In genomic region chr3:27720029-27720518, GRCh38 we compare ENCODE assay signal across 1 cellular context.
A peak's percentile ranks its signal among the peaks of the same experiment; 100 is the strongest.
TF ChIP-seq lines count a peak whose summit lies in the region.

No MANE protein-coding gene starts in this region.

TF ChIP-seq in H1, 55 proteins besides CTCF, POLR2A, EP300 and RAD21:
- TF ChIP-seq CHD2 (IDR thresholded peaks at IDR 0.05; ENCODE audit: low read length) (no peak), CEBPB (IDR thresholded peaks at IDR 0.05; ENCODE audit: low read depth, low read length) (no peak), ZNF274 (IDR thresholded peaks at IDR 0.05; ENCODE audit: borderline replicate concordance, extremely low read depth, low read length) (no peak), SIX5 (IDR thresholded peaks at IDR 0.05; ENCODE audit: low read depth, low read length) (no peak), RNF2 (IDR thresholded peaks at IDR 0.05; ENCODE audit: borderline replicate concordance, low read depth, low read length, missing control alignments, poor library complexity, severe bottlenecking) (peak; percentile 92), E2F6 (IDR thresholded peaks at IDR 0.05) (peak; percentile 56), SUZ12 (IDR thresholded peaks at IDR 0.05; ENCODE audit: low read length) (peak; percentile 92), EZH2 (IDR thresholded peaks at IDR 0.05; ENCODE audit: low read depth, low read length, severe bottlenecking) (peak; percentile 94), CHD7 (IDR thresholded peaks at IDR 0.05; ENCODE audit: insufficient replicate concordance, low read length) (no peak), MAFK (IDR thresholded peaks at IDR 0.05; ENCODE audit: low read depth, low read length) (no peak), FOSL1 (IDR thresholded peaks at IDR 0.05; ENCODE audit: insufficient read depth, low read depth, low read length) (no peak), CBX8 (IDR thresholded peaks at IDR 0.05; ENCODE audit: borderline replicate concordance, low read depth, low read length) (peak; percentile 79; the same call in 1 of the 2 replicates)
